ENCODE assay signal across 11 cellular contexts in genomic region chr11:27468643-27469332, GRCh38. TPM values are rescaled to one million over a fixed set of nuclear protein-coding genes. Genes with fewer than 3 reads are reported as not detected.
A peak's percentile ranks its signal among the peaks of the same experiment; 100 is the strongest.
DNase-seq lines count a peak whose midpoint lies in the region; TF ChIP-seq lines count a peak whose summit lies in the region.
"Had no signal": no experiment of that assay in that cellular context is flagged by ENCODE, and none has a peak within 500 bp of the region (broad histone marks: within the 10 kb centered on the region; RNA-seq: fewer than 3 reads in every experiment).

No MANE protein-coding gene starts in this region.

- no peaks in the 10 kb centered on the region for H3K27me3 Mint-ChIP-seq in osteocyte (ENCODE audit: unreplicated experiment)

- H3K9ac ChIP-seq in MM.1S (ENCODE audit: low read length) = no peak overlapping the region

- no peaks in the 10 kb centered on the region for H3K9me2 ChIP-seq in MM.1S (replicated peaks; ENCODE audit: insufficient read depth, low read length)

- H3K4me3 ChIP-seq in MM.1S (ENCODE audit: low read length) = no peak overlapping the region

- H3K27ac ChIP-seq in RWPE1 (peak overlapping the region; percentile 45; the same call in 1 of the 2 replicates), MM.1S (ENCODE audit: low read length) (no peak overlapping the region)

- no peaks in the 10 kb centered on the region for H4K20me1 ChIP-seq in MM.1S (ENCODE audit: insufficient read depth, low read length)

- H3K4me1 ChIP-seq in MM.1S (ENCODE audit: low read length) = no peaks in the 10 kb centered on the region

- no peaks in the 10 kb centered on the region for H3K79me2 ChIP-seq in MM.1S (ENCODE audit: low read length)

- no peak overlapping the region for H3K4me2 ChIP-seq in MM.1S (ENCODE audit: low read depth, low read length)

- TF ChIP-seq CTCF in RWPE1 (conservative IDR thresholded peaks at IDR 0.05; ENCODE audit: low read depth) = no peak
- TF ChIP-seq CTCF in osteocyte (IDR thresholded peaks at IDR 0.05) = no peak
- TF ChIP-seq CTCF in MM.1S (IDR thresholded peaks at IDR 0.05; ENCODE audit: low read length) = no peak

- H3K36me3 Mint-ChIP-seq in osteocyte (ENCODE audit: unreplicated experiment) = no peaks in the 10 kb centered on the region

- peak overlapping the region; percentile 84 for H3K4me3 Mint-ChIP-seq in osteocyte (ENCODE audit: unreplicated experiment)
- H3K4me3 Mint-ChIP-seq: activated naive CD4-positive, alpha-beta T cell treated with anti-CD3 and anti-CD28 coated beads for 36 hours had no signal

- H3K27ac Mint-ChIP-seq in osteocyte (ENCODE audit: unreplicated experiment) = peak overlapping the region; percentile 77
- H3K27ac Mint-ChIP-seq: activated naive CD4-positive, alpha-beta T cell treated with anti-CD3 and anti-CD28 coated beads for 36 hours had no signal

- H3K9me3 Mint-ChIP-seq in osteocyte (ENCODE audit: unreplicated experiment) = no peaks in the 10 kb centered on the region
- H3K9me3 Mint-ChIP-seq: activated naive CD4-positive, alpha-beta T cell treated with anti-CD3 and anti-CD28 coated beads for 36 hours had no signal

- no peaks in the 10 kb centered on the region for H3K36me3 ChIP-seq in MM.1S (replicated peaks; ENCODE audit: insufficient read depth, low read length)

- H3K4me1 Mint-ChIP-seq in osteocyte (ENCODE audit: unreplicated experiment) = peaks cover 74% of the 10 kb centered on the region

- no peaks in the 10 kb centered on the region for H3K27me3 ChIP-seq in MM.1S (replicated peaks; ENCODE audit: insufficient read depth, low read length)

- in situ Hi-C loops in KBM-7 (cut with MboI; ENCODE audit: low pct_unique_long_range_greater_than_20kb, low sequenced_read_pairs) = no loop called here

- POLR2A ChIA-PET in RWPE1 (lab: Yijun Ruan, JAX; ENCODE audit: low non-redundant PET) = no interaction called here

- CTCF ChIA-PET in RWPE1 (lab: Yijun Ruan, JAX) = no interaction called here

- H3F3A ChIP-seq in MM.1S (ENCODE audit: insufficient read depth, low read length) = no peaks in the 10 kb centered on the region

- intact Hi-C loops in head of caudate nucleus (cut with DNase I) = no loop called here

- DNase-seq in ELR (ENCODE audit: low read depth) (peak; percentile 93), RWPE1 (ENCODE audit: low spot score) (no peak), fibroblast of gingiva (ENCODE audit: low read depth) (peak; percentile 32), osteocyte (ENCODE audit: extremely low spot score, unreplicated experiment) (no peak), MM.1S (no peak), HK-2 (ENCODE audit: unreplicated experiment) (no peak), KBM-7 (no peak), head of caudate nucleus (no peak)
- DNase-seq: activated naive CD4-positive, alpha-beta T cell treated with anti-CD3 and anti-CD28 coated beads for 36 hours; NCI-H345; stimulated activated CD4-positive, alpha-beta T cell treated with anti-CD3 and anti-CD28 coated beads, Interleukin-4, amount 100 ng/mL, for 1 hour had no signal

- H3K9me3 ChIP-seq in MM.1S (replicated peaks; ENCODE audit: insufficient read depth, low read length) = no peaks in the 10 kb centered on the region

- no peak overlapping the region for H2AFZ ChIP-seq in MM.1S (ENCODE audit: low read length)

RNA-seq across cellular contexts. Expression of gene LGR4, which starts 3.8 kb away (rescaled TPM):
- 59.5 and 61.9 TPM in 2 replicates for total RNA-seq in osteocyte

RNA-seq across cellular contexts. Expression of gene LIN7C, which starts 37.8 kb away (rescaled TPM):
- 20.3 and 21.8 TPM in 2 replicates for total RNA-seq in osteocyte

Comparison
In these comparisons a context has a peak if more than half of its experiments do, and no peak if none do; other contexts are left out.
1. DNase-seq: peak in ELR (single experiment) and fibroblast of gingiva (single experiment); none in RWPE1 (single experiment), osteocyte (single experiment), MM.1S (single experiment), HK-2 (single experiment), KBM-7 (single experiment) and head of caudate nucleus (0 of 42).